10 cellular contexts compared by ENCODE assay signal in genomic region chrX:148310402-148311200, GRCh38.
DNase-seq lines count a peak whose midpoint lies in the region; ATAC-seq and TF ChIP-seq lines count a peak whose summit lies in the region.
"Had no signal": no experiment of that assay in that cellular context is flagged by ENCODE, and none has a peak within 500 bp of the region (broad histone marks: within the 10 kb centered on the region; RNA-seq: fewer than 3 reads in every experiment).

No MANE protein-coding gene starts in this region.

- H3K27me3 ChIP-seq in right atrium auricular region, result no peaks in the 10 kb centered on the region

- peak; percentile 86 for DNase-seq in activated CD4-positive, alpha-beta T cell treated with anti-CD3 and anti-CD28 coated beads, Interleukin-2, amount 10 ng/mL, durations not matched to agents 24 days and 14 days
- DNase-seq in stimulated activated CD4-positive, alpha-beta T cell treated with anti-CD3 and anti-CD28 coated beads, Interleukin-1b, Interleukin-23, amount 100 ng/mL, for 1 hour (ENCODE audit: low read depth in 2 of 2), result peak; percentile 2 to 16
- DNase-seq in NCI-H1105 treated with DMSO at 0.1 percent for 48 hours (lab: John Stamatoyannopoulos, UW), result no peak
- no peak for DNase-seq in right atrium auricular region (ENCODE audit: low spot score)
- no peak for DNase-seq in DMS53 treated with DMSO at 0.1 percent for 48 hours (lab: John Stamatoyannopoulos, UW; ENCODE audit: unreplicated experiment)
- no peak for DNase-seq in germinal center (ENCODE audit: low spot score)
- DNase-seq: Right ventricle myocardium superior, small intestine had no signal

- intact Hi-C loops in activated CD4-positive, alpha-beta T cell treated with anti-CD3 and anti-CD28 coated beads, Interleukin-2, amount 10 ng/mL, durations not matched to agents 24 days and 14 days (cut with micrococcal nuclease), result loop anchor here (2.0 kb wide), 1 partner anchor 70 kb away; no protein-coding TSS in a partner anchor

- peak; percentile 64 for ATAC-seq in GM18867 (IDR thresholded peaks at IDR 0.05; ENCODE audit: unreplicated experiment)
- peak; percentile 83 for ATAC-seq in HG03139 (IDR thresholded peaks at IDR 0.05; ENCODE audit: unreplicated experiment)

- no peaks in the 10 kb centered on the region for H3K9me3 ChIP-seq in right atrium auricular region

- peak overlapping the region; percentile 82 for H3K27ac Mint-ChIP-seq in activated CD4-positive, alpha-beta T cell treated with anti-CD3 and anti-CD28 coated beads, Interleukin-2, amount 10 ng/mL, durations not matched to agents 24 days and 14 days

- no peak overlapping the region for H3K4me3 ChIP-seq in right atrium auricular region

- H3K9me3 Mint-ChIP-seq in activated CD4-positive, alpha-beta T cell treated with anti-CD3 and anti-CD28 coated beads, Interleukin-2, amount 10 ng/mL, durations not matched to agents 24 days and 14 days, result peaks cover 12% of the 10 kb centered on the region

- no peaks in the 10 kb centered on the region for H3K27me3 Mint-ChIP-seq in activated CD4-positive, alpha-beta T cell treated with anti-CD3 and anti-CD28 coated beads, Interleukin-2, amount 10 ng/mL, durations not matched to agents 24 days and 14 days

- no peaks in the 10 kb centered on the region for H3K36me3 ChIP-seq in right atrium auricular region

- no peak overlapping the region for H3K27ac ChIP-seq in right atrium auricular region

- TF ChIP-seq CTCF in right atrium auricular region (IDR thresholded peaks at IDR 0.05), result no peak

- H3K4me1 Mint-ChIP-seq in activated CD4-positive, alpha-beta T cell treated with anti-CD3 and anti-CD28 coated beads, Interleukin-2, amount 10 ng/mL, durations not matched to agents 24 days and 14 days, result peaks cover 25% of the 10 kb centered on the region

- H3K36me3 Mint-ChIP-seq in activated CD4-positive, alpha-beta T cell treated with anti-CD3 and anti-CD28 coated beads, Interleukin-2, amount 10 ng/mL, durations not matched to agents 24 days and 14 days (ENCODE audit: low read depth), result peaks cover 6% of the 10 kb centered on the region

- no peaks in the 10 kb centered on the region for H3K4me1 ChIP-seq in right atrium auricular region

- peak overlapping the region; percentile 66 for H3K4me3 Mint-ChIP-seq in activated CD4-positive, alpha-beta T cell treated with anti-CD3 and anti-CD28 coated beads, Interleukin-2, amount 10 ng/mL, durations not matched to agents 24 days and 14 days

Comparison
In these comparisons a context has a peak if more than half of its experiments do, and no peak if none do; other contexts are left out.
1. DNase-seq: peak in activated CD4-positive, alpha-beta T cell treated with anti-CD3 and anti-CD28 coated beads, Interleukin-2, amount 10 ng/mL, durations not matched to agents 24 days and 14 days (single experiment) and stimulated activated CD4-positive, alpha-beta T cell treated with anti-CD3 and anti-CD28 coated beads, Interleukin-1b, Interleukin-23, amount 100 ng/mL, for 1 hour (2 of 2); none in NCI-H1105 treated with DMSO at 0.1 percent for 48 hours (single experiment), right atrium auricular region (single experiment), DMS53 treated with DMSO at 0.1 percent for 48 hours (single experiment) and germinal center (single experiment).